Comparison of ENCODE assay signal across 12 cellular contexts in genomic region chr7:7662527-7662926, GRCh38. TPM values are rescaled to one million over a fixed set of nuclear protein-coding genes. Genes with fewer than 3 reads are reported as not detected.
A peak's percentile ranks its signal among the peaks of the same experiment; 100 is the strongest.
DNase-seq lines count a peak whose midpoint lies in the region; ATAC-seq, FAIRE-seq and TF ChIP-seq lines count a peak whose summit lies in the region.
"Had no signal": no experiment of that assay in that cellular context is flagged by ENCODE, and none has a peak within 500 bp of the region (broad histone marks: within the 10 kb centered on the region; RNA-seq: fewer than 3 reads in every experiment).

No MANE protein-coding gene starts in this region.

- no peak overlapping the region for H2AFZ ChIP-seq in keratinocyte (ENCODE audit: control insufficient read depth, low read length)

- H3K79me2 ChIP-seq in keratinocyte (ENCODE audit: control insufficient read depth, insufficient read depth, low read length): peaks cover 1% of the 10 kb centered on the region

- TF ChIP-seq CTCF in astrocyte of the cerebellum (IDR thresholded peaks at IDR 0.05; ENCODE audit: low read depth, low read length, missing control alignments) (peak; percentile 44), keratinocyte (optimal IDR thresholded peaks at IDR 0.05 in 1 of 3, IDR thresholded peaks at IDR 0.05 in 1 of 3, conservative IDR thresholded peaks at IDR 0.05 in 1 of 3; ENCODE audit: extremely low read depth in 1 of 3, insufficient read depth in 2 of 3, low read length in 3 of 3) (peak in 2 of 3 experiments; percentile 10 to 26), esophagus squamous epithelium (IDR thresholded peaks at IDR 0.05) (no peak)

- no peaks in the 10 kb centered on the region for H3K36me3 ChIP-seq in keratinocyte (ENCODE audit: control insufficient read depth in 2 of 2, extremely low read depth in 1 of 2, insufficient read depth in 2 of 2, low read length in 2 of 2)
- no peaks in the 10 kb centered on the region for H3K36me3 ChIP-seq in esophagus squamous epithelium
- H3K36me3 ChIP-seq: pancreas had no signal

- H3K9ac ChIP-seq in keratinocyte (ENCODE audit: control insufficient read depth, extremely low read depth, insufficient read depth, low read length): no peak overlapping the region

- TF ChIP-seq POLR2A in esophagus squamous epithelium (IDR thresholded peaks at IDR 0.05): no peak

- no peak overlapping the region for H3K4me3 Mint-ChIP-seq in stimulated activated naive B cell treated with anti-CD40 and anti-IgM and Interleukin-4, amounts not matched to agents 10 μg/mL and 1 μg/mL and 100 μg/mL, for 72 hours

- no peak for FAIRE-seq in keratinocyte (lab: Jason Lieb, UNC)
- FAIRE-seq: pancreas, RCC 7860 had no signal

- H3K27ac ChIP-seq in keratinocyte (ENCODE audit: control insufficient read depth, insufficient read depth, low read length): no peak overlapping the region
- H3K27ac ChIP-seq in esophagus squamous epithelium: no peak overlapping the region
- H3K27ac ChIP-seq: pancreas had no signal

- H3K27me3 ChIP-seq in keratinocyte (ENCODE audit: control insufficient read depth, extremely low read depth, insufficient read depth, low read length) (no peaks in the 10 kb centered on the region), esophagus squamous epithelium (no peaks in the 10 kb centered on the region)
- H3K27me3 ChIP-seq: pancreas had no signal

- no peaks in the 10 kb centered on the region for H3K9me1 ChIP-seq in keratinocyte (ENCODE audit: control insufficient read depth, extremely low read depth, insufficient read depth, low read length)

- DNase-seq in COR-L47 (lab: John Stamatoyannopoulos, UW) (peak; percentile 9), LHCN-M2 (ENCODE audit: low read depth) (peak; percentile 16), astrocyte of the cerebellum (ENCODE audit: low read depth) (no peak), keratinocyte (ENCODE audit: low read depth, low spot score) (no peak), esophagus squamous epithelium (lab: John Stamatoyannopoulos, UW) (no peak), GM19240 (ENCODE audit: insufficient read length, low spot score) (no peak), Kasumi-1 (lab: John Stamatoyannopoulos, UW) (no peak)
- no peak for DNase-seq in stimulated activated naive B cell treated with anti-CD40 and anti-IgM and Interleukin-4, amounts not matched to agents 10 μg/mL and 1 μg/mL and 100 μg/mL, for 72 hours
- DNase-seq: activated CD4-positive, alpha-beta T cell treated with anti-CD3 and anti-CD28 coated beads, Interleukin-2, amount 50 U/mL, for 48 hours; KG1 had no signal

- no peak overlapping the region for H3K27ac Mint-ChIP-seq in stimulated activated naive B cell treated with anti-CD40 and anti-IgM and Interleukin-4, amounts not matched to agents 10 μg/mL and 1 μg/mL and 100 μg/mL, for 72 hours

- H3K4me3 ChIP-seq in astrocyte of the cerebellum (ENCODE audit: low read depth, low read length) (no peak overlapping the region), keratinocyte (ENCODE audit: control insufficient read depth in 2 of 3, extremely low read depth in 1 of 3, insufficient read depth in 2 of 3, low read depth in 1 of 3, low read length in 3 of 3) (no peak overlapping the region), esophagus squamous epithelium (no peak overlapping the region)
- H3K4me3 ChIP-seq: pancreas had no signal

- in situ Hi-C loops in astrocyte of the cerebellum (cut with HindIII; ENCODE audit: low sequenced_read_pairs): no loop called here

- peaks cover 25 to 33% of the 10 kb centered on the region in 2 donors for H3K4me1 Mint-ChIP-seq in stimulated activated naive B cell treated with anti-CD40 and anti-IgM and Interleukin-4, amounts not matched to agents 10 μg/mL and 1 μg/mL and 100 μg/mL, for 72 hours

- intact Hi-C loops in esophagus squamous epithelium (cut with DNase I): no loop called here

- H3K9me3 Mint-ChIP-seq in stimulated activated naive B cell treated with anti-CD40 and anti-IgM and Interleukin-4, amounts not matched to agents 10 μg/mL and 1 μg/mL and 100 μg/mL, for 72 hours: peaks cover 8 to 12% of the 10 kb centered on the region in 2 donors

- H3K27me3 Mint-ChIP-seq in stimulated activated naive B cell treated with anti-CD40 and anti-IgM and Interleukin-4, amounts not matched to agents 10 μg/mL and 1 μg/mL and 100 μg/mL, for 72 hours: no peaks in the 10 kb centered on the region

- no peaks in the 10 kb centered on the region for H3K9me3 ChIP-seq in keratinocyte (ENCODE audit: control insufficient read depth, low read depth, low read length)
- peaks cover 0 to 7% (median 0%) of the 10 kb centered on the region in 3 donors for H3K9me3 ChIP-seq in esophagus squamous epithelium
- H3K9me3 ChIP-seq: pancreas had no signal

- dilution Hi-C loops in keratinocyte (cut with MboI; ENCODE audit: extremely low pct_ligation_motif_present, low sequenced_read_pairs): no loop called here

- no peaks in the 10 kb centered on the region for H4K20me1 ChIP-seq in keratinocyte (ENCODE audit: control insufficient read depth, extremely low read depth, insufficient read depth, low read length)

- ATAC-seq in stimulated activated naive B cell treated with anti-CD40 and anti-IgM and Interleukin-4, amounts not matched to agents 10 μg/mL and 1 μg/mL and 100 μg/mL, for 72 hours (replicated peaks): no peak
- ATAC-seq: pancreas had no signal

- H3K4me2 ChIP-seq in keratinocyte (ENCODE audit: control insufficient read depth, extremely low read depth, insufficient read depth, low read depth, low read length): no peak overlapping the region

- no peaks in the 10 kb centered on the region for H3K4me1 ChIP-seq in keratinocyte (ENCODE audit: control insufficient read depth, extremely low read depth, insufficient read depth, low read length)
- peaks cover 0 to 17% (median 2%) of the 10 kb centered on the region in 3 donors for H3K4me1 ChIP-seq in esophagus squamous epithelium

- H3K36me3 Mint-ChIP-seq in stimulated activated naive B cell treated with anti-CD40 and anti-IgM and Interleukin-4, amounts not matched to agents 10 μg/mL and 1 μg/mL and 100 μg/mL, for 72 hours: peaks cover 18 to 31% of the 10 kb centered on the region in 2 donors

- WGBS in esophagus squamous epithelium, 2 donors: 87 to 88% methylated on average over 6 of the region's 6 CpGs

RNA-seq across cellular contexts. Expression of gene UMAD1, which starts 22.0 kb away (rescaled TPM):
- total RNA-seq in LHCN-M2 (2014; rRNA removed): 22.8 and 25.1 TPM in 2 replicates
- 6.4 TPM for polyA plus RNA-seq in LHCN-M2 (2012)
- polyA plus RNA-seq in keratinocyte: 12.5 to 18.2 TPM (median 13.2 TPM) in 3 replicates
- polyA plus RNA-seq in keratinocyte (2011; ENCODE audit: low read depth): 8.9 TPM
- 11.8 and 20.9 TPM in 2 replicates for polyA plus RNA-seq in keratinocyte (2011; cell fraction: cytosol; rRNA removed)
- 8.9 and 11.8 TPM in 2 replicates for polyA plus RNA-seq in keratinocyte (2011; cell fraction: nucleus; rRNA removed)
- polyA plus RNA-seq in keratinocyte (2012; ENCODE audit: low replicate concordance): 4.8 and 7.9 TPM in 2 replicates
- polyA minus RNA-seq in keratinocyte: 4.1 to 12.2 TPM (median 9.9 TPM) in 3 replicates
- polyA minus RNA-seq in keratinocyte (2011; cell fraction: cytosol; rRNA and poly(A)+ RNA removed): 7.1 TPM
- 4.4 and 9.9 TPM in 2 replicates for polyA minus RNA-seq in keratinocyte (2011; cell fraction: nucleus; rRNA and poly(A)+ RNA removed)
- 1 to 10 TPM; 2.5 to 7.6 (median 6.3) TPM for total RNA-seq in esophagus squamous epithelium

RNA-seq across cellular contexts. Expression of gene RPA3, which starts 55.9 kb away (rescaled TPM):
- total RNA-seq in LHCN-M2 (2014; rRNA removed) (65.5 and 67.5 TPM in 2 replicates), esophagus squamous epithelium (10 to 100 TPM; 13.0 to 29.3 (median 21.7) TPM)
- 90.5 TPM for polyA plus RNA-seq in LHCN-M2 (2012)
- 19.2 to 51.1 TPM (median 28.3 TPM) in 3 replicates for polyA plus RNA-seq in keratinocyte
- polyA plus RNA-seq in keratinocyte (2011; ENCODE audit: low read depth): 2.7 TPM
- 25.2 and 27.3 TPM in 2 replicates for polyA plus RNA-seq in keratinocyte (2011; cell fraction: cytosol; rRNA removed)
- 7.6 and 8.9 TPM in 2 replicates for polyA plus RNA-seq in keratinocyte (2011; cell fraction: nucleus; rRNA removed)
- 24.5 and 37.1 TPM in 2 replicates for polyA plus RNA-seq in keratinocyte (2012; ENCODE audit: low replicate concordance)
- 3.5 to 6.5 TPM (median 4.0 TPM) in 3 replicates for polyA minus RNA-seq in keratinocyte
- polyA minus RNA-seq in keratinocyte (2011; cell fraction: cytosol; rRNA and poly(A)+ RNA removed): 12.3 TPM
- 2.5 and 3.3 TPM in 2 replicates for polyA minus RNA-seq in keratinocyte (2011; cell fraction: nucleus; rRNA and poly(A)+ RNA removed)

Comparison
In these comparisons a context has a peak if more than half of its experiments do, and no peak if none do; other contexts are left out.
1. DNase-seq: peak in COR-L47 (single experiment) and LHCN-M2 (single experiment); none in astrocyte of the cerebellum (single experiment), keratinocyte (single experiment), esophagus squamous epithelium (single experiment), GM19240 (single experiment), stimulated activated naive B cell treated with anti-CD40 and anti-IgM and Interleukin-4, amounts not matched to agents 10 μg/mL and 1 μg/mL and 100 μg/mL, for 72 hours (single experiment) and Kasumi-1 (0 of 2).
2. CTCF ChIP-seq: peak in astrocyte of the cerebellum (single experiment) and keratinocyte (2 of 3); none in esophagus squamous epithelium (0 of 6).